Comparison of ENCODE assay signal across 9 cellular contexts in the genomic region with DNA sequence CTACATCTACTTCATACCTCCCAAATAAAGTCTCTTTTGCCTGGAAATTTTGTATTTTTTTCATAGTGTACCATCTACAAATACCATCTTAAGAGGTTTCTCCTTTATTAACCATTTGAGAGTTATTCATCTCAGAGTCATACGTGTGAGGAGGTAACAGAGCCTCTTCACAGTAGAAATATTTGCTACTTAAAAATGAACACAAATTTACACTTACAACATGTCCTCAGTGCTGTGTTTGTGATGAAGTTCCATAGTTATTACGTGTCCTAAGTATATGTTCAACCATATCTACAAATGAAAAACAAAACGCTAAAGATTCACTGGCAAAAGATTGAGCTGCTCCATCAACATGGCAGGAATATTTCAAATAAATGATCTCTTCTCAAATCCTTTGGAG. TPM values are rescaled to one million over a fixed set of nuclear protein-coding genes. Genes with fewer than 3 reads are reported as not detected.
A peak's percentile ranks its signal among the peaks of the same experiment; 100 is the strongest.
DNase-seq lines count a peak whose midpoint lies in the region; ATAC-seq, FAIRE-seq and TF ChIP-seq lines count a peak whose summit lies in the region.
"Had no signal": no experiment of that assay in that cellular context is flagged by ENCODE, and none has a peak within 500 bp of the region (broad histone marks: within the 10 kb centered on the region; RNA-seq: fewer than 3 reads in every experiment).

No MANE protein-coding gene starts in this region.

- H3K4me2 ChIP-seq in GM12878 (ENCODE audit: control insufficient read depth, insufficient read depth), result peak overlapping the region; percentile 100; the same call in 1 of the 2 replicates

- RAD21 ChIA-PET in GM12878 (lab: Charles Lee; ENCODE audit: unreplicated experiment), result interaction anchor here (0.7 to 4.7 kb wide), 35 partner anchors 8 to 1037 kb away, joined by 3 to 166 read pairs (median 7); partner anchors contain the start of genes HNRNPA3 and NFE2L2

- CTCF ChIA-PET in GM12878 (lab: Yijun Ruan, JAX), result interaction anchor here (0.7 to 7.4 kb wide), 50 partner anchors 8 to 610 kb away, joined by 3 to 213 read pairs (median 6); partner anchors contain the start of genes HNRNPA3 and NFE2L2

- TF ChIP-seq EP300 in GM12878 (IDR thresholded peaks at IDR 0.05; ENCODE audit: borderline replicate concordance in 1 of 2, control insufficient read depth in 1 of 2, low read depth in 2 of 2, low read length in 2 of 2), result no peak

- POLR2A ChIA-PET in GM12878 (lab: Charles Lee), result interaction anchor here (0.6 to 3.8 kb wide), 10 partner anchors 34 to 608 kb away, joined by 3 to 74 read pairs (median 3); partner anchors contain the start of genes HNRNPA3 and NFE2L2

- H3K9ac ChIP-seq in GM12878 (ENCODE audit: control insufficient read depth, insufficient read depth, low read length), result no peak overlapping the region
- H3K9ac ChIP-seq in muscle layer of colon (ENCODE audit: low read length), result peak overlapping the region; percentile 45

- 12% methylated on average over 3 of the region's 3 CpGs for WGBS in right cardiac atrium
- 2% methylated on average over 3 of the region's 3 CpGs for WGBS in GM12878 (ENCODE audit: insufficient coverage, insufficient replicate concordance, low lambda C conversion rate, missing lambda C conversion rate)

- peak overlapping the region; percentile 99 for H2AFZ ChIP-seq in GM12878 (ENCODE audit: control insufficient read depth, low read depth, low read length)

- H3K27ac ChIP-seq in right cardiac atrium (ENCODE audit: low read length), result no peak overlapping the region
- H3K27ac ChIP-seq in GM12878 (ENCODE audit: control insufficient read depth, insufficient read depth), result no peak overlapping the region
- H3K27ac ChIP-seq in muscle layer of colon (ENCODE audit: low read depth, low read length), result peak overlapping the region; percentile 81

- no peaks in the 10 kb centered on the region; the same call in 1 of the 2 replicates for H3K79me2 ChIP-seq in GM12878 (ENCODE audit: control insufficient read depth, insufficient read depth, low read length)

- TF ChIP-seq RAD21 in GM12878 (IDR thresholded peaks at IDR 0.05; ENCODE audit: insufficient read depth, low read depth, low read length), result no peak

- SMC1A ChIA-PET in GM12878 (lab: Charles Lee; ENCODE audit: uncharacterized antibody, unreplicated experiment), result interaction anchor here (0.5 to 7.1 kb wide), 40 partner anchors 12 to 584 kb away, joined by 3 to 140 read pairs (median 8); partner anchors contain the start of genes HNRNPA3 and NFE2L2

- intact Hi-C loops in right cardiac atrium (cut with DNase I) (loop anchor here (2.0 to 10.0 kb wide), 7 partner anchors 51 to 591 kb away; partner anchors contain the start of genes HNRNPA3 (in 1 of the 4) and NFE2L2 (in 1 of the 4)), Right ventricle myocardium inferior (cut with DNase I) (loop anchor here (1.0 to 5.0 kb wide), 3 partner anchors 170 to 438 kb away; no protein-coding TSS in a partner anchor), GM12878 (cut with micrococcal nuclease; ENCODE audit: unreplicated experiment) (loop anchor here (1.0 to 10.0 kb wide), 6 partner anchors 99 to 1037 kb away; partner anchors contain the start of gene HOXD8), head of caudate nucleus (cut with DNase I) (loop anchor here (2.0 to 10.0 kb wide), 3 partner anchors 49 to 561 kb away; partner anchors contain the start of gene HNRNPA3)

- H3K4me3 ChIP-seq in right cardiac atrium (ENCODE audit: low read length) (peak overlapping the region; percentile 66), GM12878 (no peak overlapping the region), muscle layer of colon (ENCODE audit: low read depth in 1 of 2, low read length in 2 of 2) (peak overlapping the region in 1 of 2 donors; percentile 45)
- H3K4me3 ChIP-seq: lung had no signal

- H3K9me3 ChIP-seq in right cardiac atrium (ENCODE audit: control insufficient read depth, low read length) (no peaks in the 10 kb centered on the region), GM12878 (replicated peaks; ENCODE audit: control insufficient read depth, insufficient read depth, low read length) (no peaks in the 10 kb centered on the region), muscle layer of colon (ENCODE audit: low read length) (no peaks in the 10 kb centered on the region)

- H3K4me1 ChIP-seq in right cardiac atrium (ENCODE audit: control insufficient read depth, insufficient read depth, low read length) (no peaks in the 10 kb centered on the region), GM12878 (ENCODE audit: control insufficient read depth, insufficient read depth, low read length) (peaks cover 14% of the 10 kb centered on the region), muscle layer of colon (ENCODE audit: insufficient read depth, low read length) (peaks cover 23% of the 10 kb centered on the region)

- BruUV-seq in GM12878 (replicated peaks; lab: Mats Ljungman, UMichigan), result no TSS peak

- H3K27me3 ChIP-seq in right cardiac atrium (ENCODE audit: control insufficient read depth, insufficient read depth) (no peaks in the 10 kb centered on the region), GM12878 (replicated peaks in 1 of 2; ENCODE audit: control insufficient read depth in 2 of 2, insufficient read depth in 2 of 2, low read length in 1 of 2) (no peaks in the 10 kb centered on the region), muscle layer of colon (ENCODE audit: control insufficient read depth in 1 of 2, insufficient read depth in 2 of 2, low read length in 2 of 2) (no peaks in the 10 kb centered on the region)

- TF ChIP-seq POLR2A in GM12878 (IDR thresholded peaks at IDR 0.05; ENCODE audit: low read depth, low read length) (no peak), GM12892 (IDR thresholded peaks at IDR 0.05; ENCODE audit: low read depth, low read length) (no peak)

- DNase-seq in right cardiac atrium (no peak), Right ventricle myocardium inferior (ENCODE audit: missing footprints) (no peak), GM12878 (ENCODE audit: low read depth, low spot score) (no peak), NCI-H1930 (lab: John Stamatoyannopoulos, UW) (no peak), GM12892 (ENCODE audit: insufficient read length) (no peak), head of caudate nucleus (no peak)

- ATAC-seq in right cardiac atrium (no peak), Right ventricle myocardium inferior (no peak), GM12878 (no peak), HG02870 (IDR thresholded peaks at IDR 0.05; ENCODE audit: unreplicated experiment) (no peak)

- FAIRE-seq in GM12878 (lab: Jason Lieb, UNC), result no peak
- FAIRE-seq in GM12892 (lab: Jason Lieb, UNC), result no peak

- no peak for TF ChIP-seq CTCF in GM12878 (IDR thresholded peaks at IDR 0.05 in 2 of 3, conservative IDR thresholded peaks at IDR 0.05 in 1 of 3; ENCODE audit: control insufficient read depth in 2 of 3, extremely low read depth in 1 of 3, insufficient read depth in 1 of 3, low read depth in 3 of 3, low read length in 3 of 3)

- no peaks in the 10 kb centered on the region for H4K20me1 ChIP-seq in GM12878 (ENCODE audit: control insufficient read depth, insufficient read depth)

- H3K36me3 ChIP-seq in GM12878 (ENCODE audit: control insufficient read depth in 2 of 2, insufficient read depth in 2 of 2, low read length in 1 of 2), result no peaks in the 10 kb centered on the region
- no peaks in the 10 kb centered on the region for H3K36me3 ChIP-seq in muscle layer of colon (ENCODE audit: insufficient read depth, low read length)

- in situ Hi-C loops in GM12878 (cut with MboI), result loop anchor here (10.0 kb wide), 1 partner anchor 561 kb away; no protein-coding TSS in a partner anchor

TF ChIP-seq in GM12878, 131 proteins besides CTCF, POLR2A, EP300 and RAD21 (continues in another document):
- TF ChIP-seq PKNOX1 (IDR thresholded peaks at IDR 0.05), result no peak
- TF ChIP-seq CREM (IDR thresholded peaks at IDR 0.05; ENCODE audit: low read depth), result no peak

RNA-seq across cellular contexts. Expression of gene HNRNPA3, which starts 48.5 kb away (rescaled TPM):
- total RNA-seq in right cardiac atrium, result 100 to 1,000 TPM in 1 of 4 donors, 10 to 100 TPM in 3; 66.9 to 110 (median 84.2) TPM
- 74.1 TPM for polyA plus RNA-seq in right cardiac atrium
- total RNA-seq in Right ventricle myocardium inferior, result 66.6 TPM
- 156 and 159 TPM in 2 replicates for total RNA-seq in GM12878 (2013; cell fraction: nucleolus; rRNA removed)
- 38.3 and 40.4 TPM in 2 replicates for total RNA-seq in GM12878 (2014; rRNA removed)
- total RNA-seq in GM12878 (2014; rRNA removed; fragmentation: Illumina TruSeq; extraction: Trizol), result 64.5 and 69.7 TPM in 2 replicates
- total RNA-seq in GM12878 (2021), result 267 and 271 TPM in 2 replicates
- polyA plus RNA-seq in GM12878 (2011; ENCODE audit: low read depth), result 136 TPM
- polyA plus RNA-seq in GM12878 (2011; rRNA removed), result 191 and 282 TPM in 2 replicates
- polyA plus RNA-seq in GM12878 (2011; cell fraction: cytosol; rRNA removed), result 65.8 TPM in 2 replicates
- 99.4 and 152 TPM in 2 replicates for polyA plus RNA-seq in GM12878 (2011; cell fraction: nucleus; rRNA removed)
- polyA plus RNA-seq in GM12878 (2012), result 279 and 381 TPM in 2 replicates
- 343 and 435 TPM in 2 replicates for polyA plus RNA-seq in GM12878 (2014; fragmentation: Illumina TruSeq; extraction: Trizol)
- 100 to 1,000 TPM; 221 to 285 TPM for polyA plus RNA-seq in GM12878 (2014; fragmentation: Nextera tagmentation; extraction: Ambion mirVana)
- 293 and 302 TPM in 2 replicates for polyA plus RNA-seq in GM12878 (2014; rRNA removed)
- polyA plus RNA-seq in GM12878 (2016; fragmentation: Nextera tagmentation; extraction: Ambion mirVana), result 100 to 1,000 TPM; 135 to 141 TPM
- polyA minus RNA-seq in GM12878 (2011; rRNA and poly(A)+ RNA removed), result 25.9 and 39.1 TPM in 2 replicates
- polyA minus RNA-seq in GM12878 (2011; cell fraction: cytosol; rRNA and poly(A)+ RNA removed), result 29.8 and 31.5 TPM in 2 replicates
- 37.6 and 51.6 TPM in 2 replicates for polyA minus RNA-seq in GM12878 (2011; cell fraction: nucleus; rRNA and poly(A)+ RNA removed)
- polyA plus RNA-seq in GM12892 (2012; ENCODE audit: missing spikeins), result 303 TPM
